In the genomic region with DNA sequence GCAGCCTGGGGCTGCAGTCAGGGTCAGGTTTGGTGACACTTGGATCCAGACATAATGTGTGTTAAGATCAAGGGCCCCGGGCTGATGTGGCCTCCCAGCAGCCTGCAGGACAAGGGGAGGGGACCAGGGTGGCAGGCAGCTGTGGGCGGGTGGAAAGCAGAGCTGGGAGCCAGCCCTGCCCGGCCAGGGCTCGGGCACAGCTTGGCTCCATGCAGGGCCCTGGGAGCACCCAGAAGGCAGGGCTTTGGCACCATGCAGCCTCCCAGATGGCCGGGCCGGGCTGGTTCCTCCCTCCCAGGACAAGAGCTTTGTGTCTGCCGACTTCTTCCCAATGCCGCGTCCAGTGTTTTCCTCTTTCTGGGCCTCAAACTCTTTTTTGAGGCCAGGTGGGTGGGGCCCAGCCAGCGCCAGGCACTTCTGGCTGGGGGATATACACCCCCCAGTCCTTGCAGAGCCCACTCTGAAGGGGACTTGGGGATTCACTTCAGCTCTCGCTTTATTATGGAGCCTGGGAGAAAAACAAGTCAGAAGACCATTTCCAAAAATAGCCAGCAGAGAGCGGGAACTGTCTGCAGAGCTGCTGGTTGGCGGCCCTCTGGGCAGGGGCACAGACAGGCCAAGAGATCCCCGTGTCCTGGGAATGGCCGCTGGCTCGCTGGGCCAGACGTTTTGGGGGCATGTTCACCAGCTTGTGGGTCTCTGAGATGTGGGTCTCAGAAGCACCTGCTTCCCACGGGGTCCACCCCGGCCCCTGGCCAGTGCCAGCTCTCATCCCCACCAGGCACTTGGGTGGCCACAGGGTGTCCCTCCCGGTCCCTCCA, we compare ENCODE assay signal across 9 cellular contexts.
DNase-seq lines count a peak whose midpoint lies in the region; ATAC-seq and TF ChIP-seq lines count a peak whose summit lies in the region.
"Had no signal": no experiment of that assay in that cellular context is flagged by ENCODE, and none has a peak within 500 bp of the region (broad histone marks: within the 10 kb centered on the region; RNA-seq: fewer than 3 reads in every experiment).

No MANE protein-coding gene starts in this region.

- intact Hi-C loops in tibial artery (cut with DNase I; ENCODE audit: low total_unique reads), result loop anchor here (2.0 to 5.0 kb wide), 2 partner anchors 60 to 283 kb away; partner anchors contain the start of gene PRDM16

- H3K4me3 ChIP-seq in adipocyte (ENCODE audit: low read length) (no peak overlapping the region), fibroblast of mammary gland (ENCODE audit: control insufficient read depth, low read depth, low read length) (no peak overlapping the region), muscle layer of colon (ENCODE audit: low read depth in 1 of 2, low read length in 2 of 2) (no peak overlapping the region), tibial artery (peak overlapping the region; percentile 21 to 34)

- peak; percentile 29 for TF ChIP-seq CTCF in fibroblast of mammary gland (conservative IDR thresholded peaks at IDR 0.05; ENCODE audit: control insufficient read depth, insufficient read depth, low read depth, low read length)
- TF ChIP-seq CTCF in tibial artery (IDR thresholded peaks at IDR 0.05), result peak; percentile 35 to 46

- H3K36me3 ChIP-seq in adipocyte (ENCODE audit: control insufficient read depth, insufficient read depth, low read length, severe bottlenecking) (no peaks in the 10 kb centered on the region), muscle layer of colon (ENCODE audit: insufficient read depth, low read length) (no peaks in the 10 kb centered on the region), tibial artery (no peaks in the 10 kb centered on the region)

- ATAC-seq in GM21529 (IDR thresholded peaks at IDR 0.05; ENCODE audit: unreplicated experiment), result no peak

- peaks cover 4% of the 10 kb centered on the region for H3K27me3 ChIP-seq in adipocyte (replicated peaks; ENCODE audit: control insufficient read depth, insufficient read depth, low read length)
- peaks cover 0 to 43% of the 10 kb centered on the region in 2 donors for H3K27me3 ChIP-seq in muscle layer of colon (ENCODE audit: control insufficient read depth in 1 of 2, insufficient read depth in 2 of 2, low read length in 2 of 2)
- no peaks in the 10 kb centered on the region for H3K27me3 ChIP-seq in tibial artery

- no peak overlapping the region for H3K4me3 Mint-ChIP-seq in activated T-cell treated with anti-CD3 and anti-CD28 coated beads, Interleukin-2, amount 50 U/mL, for 24 hours

- DNase-seq in adipocyte (ENCODE audit: low read depth) (no peak), fibroblast of mammary gland (ENCODE audit: low read depth) (peak; percentile 33), tibial artery (peak; percentile 74 to 95)
- no peak for DNase-seq in activated T-cell treated with anti-CD3 and anti-CD28 coated beads, Interleukin-2, amount 50 U/mL, for 24 hours
- DNase-seq in activated T-cell treated with anti-CD3 and anti-CD28 coated beads, Interleukin-2, amount 50 U/mL, for 48 hours, result no peak
- DNase-seq: NCI-H2227 treated with DMSO at 0.1 percent for 48 hours, SHP77 had no signal

- H3K9me3 Mint-ChIP-seq in activated T-cell treated with anti-CD3 and anti-CD28 coated beads, Interleukin-2, amount 50 U/mL, for 24 hours, result no peaks in the 10 kb centered on the region

- no peak overlapping the region for H3K27ac Mint-ChIP-seq in activated T-cell treated with anti-CD3 and anti-CD28 coated beads, Interleukin-2, amount 50 U/mL, for 24 hours

- H3K4me1 Mint-ChIP-seq in activated T-cell treated with anti-CD3 and anti-CD28 coated beads, Interleukin-2, amount 50 U/mL, for 24 hours (ENCODE audit: low read depth), result no peaks in the 10 kb centered on the region

- H3K4me1 ChIP-seq in adipocyte (ENCODE audit: control insufficient read depth, insufficient read depth, low read length), result peaks cover 23% of the 10 kb centered on the region
- H3K4me1 ChIP-seq in muscle layer of colon (ENCODE audit: insufficient read depth, low read length), result peaks cover 36% of the 10 kb centered on the region
- peaks cover 6 to 99% (median 93%) of the 10 kb centered on the region in 4 donors for H3K4me1 ChIP-seq in tibial artery

- no peaks in the 10 kb centered on the region for H3K9me3 ChIP-seq in adipocyte (ENCODE audit: control insufficient read depth, low read length)
- H3K9me3 ChIP-seq in muscle layer of colon (ENCODE audit: low read length), result no peaks in the 10 kb centered on the region
- no peaks in the 10 kb centered on the region for H3K9me3 ChIP-seq in tibial artery

- H3K36me3 Mint-ChIP-seq in activated T-cell treated with anti-CD3 and anti-CD28 coated beads, Interleukin-2, amount 50 U/mL, for 24 hours (ENCODE audit: low read depth), result no peaks in the 10 kb centered on the region

- H3K27me3 Mint-ChIP-seq in activated T-cell treated with anti-CD3 and anti-CD28 coated beads, Interleukin-2, amount 50 U/mL, for 24 hours, result peaks cover 11% of the 10 kb centered on the region

- H3K9ac ChIP-seq in adipocyte (ENCODE audit: low read length) (peak overlapping the region; percentile 63), muscle layer of colon (ENCODE audit: low read length) (peak overlapping the region; percentile 33)

- H3K27ac ChIP-seq in muscle layer of colon (ENCODE audit: low read depth, low read length), result no peak overlapping the region
- H3K27ac ChIP-seq in tibial artery, result peak overlapping the region; percentile 94

Comparison
In these comparisons a context has a peak if more than half of its experiments do, and no peak if none do; other contexts are left out.
1. DNase-seq: peak in fibroblast of mammary gland (single experiment) and tibial artery (2 of 2); none in adipocyte (single experiment), activated T-cell treated with anti-CD3 and anti-CD28 coated beads, Interleukin-2, amount 50 U/mL, for 24 hours (single experiment) and activated T-cell treated with anti-CD3 and anti-CD28 coated beads, Interleukin-2, amount 50 U/mL, for 48 hours (0 of 2).
2. H3K4me3 ChIP-seq: peak in tibial artery (2 of 2); none in adipocyte (single experiment), fibroblast of mammary gland (single experiment) and muscle layer of colon (0 of 2).